ENCODE assay signal across 10 cellular contexts in genomic region chr6:27176096-27176495, GRCh38.
DNase-seq lines count a peak whose midpoint lies in the region; TF ChIP-seq lines count a peak whose summit lies in the region.
"Had no signal": no experiment of that assay in that cellular context is flagged by ENCODE, and none has a peak within 500 bp of the region (broad histone marks: within the 10 kb centered on the region; RNA-seq: fewer than 3 reads in every experiment).

No MANE protein-coding gene starts in this region.

- H3K9me3 Mint-ChIP-seq in CD8-positive, alpha-beta memory T cell: peaks cover 0 to 6% (median 2%) of the 10 kb centered on the region in 5 donors
- H3K9me3 Mint-ChIP-seq in IgD-negative memory B cell (peaks cover 0 to 4% (median 0%) of the 10 kb centered on the region in 3 donors), mesothelial cell of epicardium (peaks cover 18% of the 10 kb centered on the region)
- H3K9me3 Mint-ChIP-seq in activated naive CD8-positive, alpha-beta T cell (ENCODE audit: low read depth): no peaks in the 10 kb centered on the region

- peaks cover 3 to 21% of the 10 kb centered on the region in 2 donors for H3K27me3 Mint-ChIP-seq in CD8-positive, alpha-beta memory T cell
- no peaks in the 10 kb centered on the region for H3K27me3 Mint-ChIP-seq in IgD-negative memory B cell
- H3K27me3 Mint-ChIP-seq in activated naive CD8-positive, alpha-beta T cell: peaks cover 1% of the 10 kb centered on the region
- no peaks in the 10 kb centered on the region for H3K27me3 Mint-ChIP-seq in mesothelial cell of epicardium (ENCODE audit: low read depth)

- no peaks in the 10 kb centered on the region for H3K9me3 ChIP-seq in CD8-positive, alpha-beta memory T cell (ENCODE audit: low read length)
- H3K9me3 ChIP-seq: neutrophil, stomach had no signal

- H3K4me3 Mint-ChIP-seq in CD8-positive, alpha-beta memory T cell: peak overlapping the region; percentile 93 to 100 (median 97)
- H3K4me3 Mint-ChIP-seq in IgD-negative memory B cell (peak overlapping the region; percentile 95 to 99 (median 98)), mesothelial cell of epicardium (peak overlapping the region; percentile 98)
- H3K4me3 Mint-ChIP-seq in activated naive CD8-positive, alpha-beta T cell: peak overlapping the region; percentile 96

- H3K36me3 ChIP-seq in CD8-positive, alpha-beta memory T cell (ENCODE audit: insufficient read depth, low read length): no peaks in the 10 kb centered on the region
- H3K36me3 ChIP-seq: neutrophil, stomach had no signal

- no peak overlapping the region for H3K27ac ChIP-seq in CD8-positive, alpha-beta memory T cell (ENCODE audit: low read depth, low read length)
- H3K27ac ChIP-seq: neutrophil, stomach had no signal

- peaks cover 0 to 12% (median 1%) of the 10 kb centered on the region in 3 donors for H3K36me3 Mint-ChIP-seq in CD8-positive, alpha-beta memory T cell
- H3K36me3 Mint-ChIP-seq in IgD-negative memory B cell: peaks cover 3% of the 10 kb centered on the region
- H3K36me3 Mint-ChIP-seq in activated naive CD8-positive, alpha-beta T cell: no peaks in the 10 kb centered on the region
- H3K36me3 Mint-ChIP-seq in mesothelial cell of epicardium: peaks cover 5% of the 10 kb centered on the region

- H3K4me3 ChIP-seq in CD8-positive, alpha-beta memory T cell (ENCODE audit: low read length): no peak overlapping the region

- peaks cover 12 to 26% (median 16%) of the 10 kb centered on the region in 3 donors for H3K4me1 Mint-ChIP-seq in CD8-positive, alpha-beta memory T cell
- peaks cover 6 to 18% (median 9%) of the 10 kb centered on the region in 3 donors for H3K4me1 Mint-ChIP-seq in IgD-negative memory B cell
- peaks cover 9% of the 10 kb centered on the region for H3K4me1 Mint-ChIP-seq in activated naive CD8-positive, alpha-beta T cell (ENCODE audit: low read depth)
- peaks cover 15% of the 10 kb centered on the region for H3K4me1 Mint-ChIP-seq in mesothelial cell of epicardium

- POLR2A ChIA-PET in CD8-positive, alpha-beta memory T cell (lab: Charles Lee): interaction anchor here (0.5 to 1.9 kb wide), 4 partner anchors 44 to 1156 kb away, joined by 3 to 8 read pairs (median 5); a partner anchor contains a TSS

- TF ChIP-seq CTCF in mesothelial cell of epicardium (IDR thresholded peaks at IDR 0.05; ENCODE audit: unreplicated experiment): no peak

- CTCF ChIA-PET in CD8-positive, alpha-beta memory T cell (lab: Charles Lee): interaction anchor here (0.9 to 3.3 kb wide), 8 partner anchors 11 to 721 kb away, joined by 3 to 26 read pairs (median 14); a partner anchor contains a TSS

- H3K27ac Mint-ChIP-seq in CD8-positive, alpha-beta memory T cell: peak overlapping the region in 5 of 8 donors; percentile 76 to 100 (median 93)
- H3K27ac Mint-ChIP-seq in IgD-negative memory B cell: peak overlapping the region; percentile 67 to 100 (median 100)
- H3K27ac Mint-ChIP-seq in activated naive CD8-positive, alpha-beta T cell: no peak overlapping the region
- H3K27ac Mint-ChIP-seq in mesothelial cell of epicardium: peak overlapping the region; percentile 99

- DNase-seq in CD8-positive, alpha-beta memory T cell: peak in 3 of 5 donors; percentile 20 to 51 (median 36)
- DNase-seq in mesothelial cell of epicardium (ENCODE audit: low spot score in 2 of 2, unreplicated experiment in 2 of 2) (no peak), HCEC 1CT (no peak), NCI-H1436 treated with DMSO at 0.1 percent for 48 hours (lab: John Stamatoyannopoulos, UW) (no peak), dedifferentiated amniotic fluid mesenchymal stem cell (ENCODE audit: extremely low spot score) (no peak), kidney glomerular epithelial cell (lab: John Stamatoyannopoulos, UW) (no peak)
- DNase-seq: stomach had no signal

- H3K27me3 ChIP-seq in CD8-positive, alpha-beta memory T cell (ENCODE audit: insufficient read depth, low read length, poor library complexity, severe bottlenecking): no peaks in the 10 kb centered on the region

- H3K4me1 ChIP-seq in CD8-positive, alpha-beta memory T cell (ENCODE audit: insufficient read depth, low read length): no peaks in the 10 kb centered on the region

Comparison
In these comparisons a context has a peak if more than half of its experiments do, and no peak if none do; other contexts are left out.
1. DNase-seq: peak in CD8-positive, alpha-beta memory T cell (3 of 5); none in mesothelial cell of epicardium (0 of 2), HCEC 1CT (single experiment), NCI-H1436 treated with DMSO at 0.1 percent for 48 hours (single experiment), dedifferentiated amniotic fluid mesenchymal stem cell (single experiment) and kidney glomerular epithelial cell (single experiment).
2. Peak in every context shown above with its lines, with median percentiles within 50 percentile points of each other: H3K4me3 Mint-ChIP-seq.